Comparison of ENCODE assay signal across 1 cellular context in genomic region chr20:1424336-1424735, GRCh38.
TF ChIP-seq lines count a peak whose summit lies in the region.

No MANE protein-coding gene starts in this region.

TF ChIP-seq in HepG2, 621 proteins besides CTCF, POLR2A, EP300 and RAD21:
- no peak for TF ChIP-seq NPAS2 (CRISPR knock-in tag; IDR thresholded peaks at IDR 0.05; ENCODE audit: borderline replicate concordance)
- no peak for TF ChIP-seq MAZ (IDR thresholded peaks at IDR 0.05; ENCODE audit: borderline replicate concordance, low read depth, low read length)
- TF ChIP-seq MAZ (CRISPR knock-in tag; IDR thresholded peaks at IDR 0.05; ENCODE audit: low read depth), result no peak
- no peak for TF ChIP-seq CAMTA2 (CRISPR knock-in tag; IDR thresholded peaks at IDR 0.05; ENCODE audit: borderline replicate concordance)
- TF ChIP-seq ZFAT (CRISPR knock-in tag; conservative IDR thresholded peaks at IDR 0.05), result no peak
- no peak for TF ChIP-seq KDM2A (CRISPR knock-in tag; IDR thresholded peaks at IDR 0.05; ENCODE audit: borderline replicate concordance, low read depth)
